ENCODE assay signal across 19 cellular contexts in genomic region chr16:56941856-56942331, GRCh38. TPM values are rescaled to one million over a fixed set of nuclear protein-coding genes. Genes with fewer than 3 reads are reported as not detected.
A peak's percentile ranks its signal among the peaks of the same experiment; 100 is the strongest.
DNase-seq lines count a peak whose midpoint lies in the region; ATAC-seq and TF ChIP-seq lines count a peak whose summit lies in the region.
"Had no signal": no experiment of that assay in that cellular context is flagged by ENCODE, and none has a peak within 500 bp of the region (broad histone marks: within the 10 kb centered on the region; RNA-seq: fewer than 3 reads in every experiment).

No MANE protein-coding gene starts in this region.

- TF ChIP-seq CTCF in spleen (IDR thresholded peaks at IDR 0.05 in 8 of 11, conservative IDR thresholded peaks at IDR 0.05 in 3 of 11): no peak

- CTCF ChIA-PET in activated naive CD4-positive, alpha-beta T cell treated with anti-CD3 and anti-CD28 coated beads, Interleukin-2, amount 10 ng/mL, durations not matched to agents 7 days and 5 days (lab: Charles Lee): interaction anchor here (0.6 to 1.5 kb wide), 4 partner anchors 9 to 244 kb away, joined by 3 to 6 read pairs (median 4); partner anchors contain the start of genes CETP, PSME3IP1 and RSPRY1

- TF ChIP-seq POLR2A in GM19099 (IDR thresholded peaks at IDR 0.05; ENCODE audit: extremely low read depth, insufficient read length, low read depth) (peak; percentile 33), spleen (IDR thresholded peaks at IDR 0.05) (no peak)

- H3K27me3 ChIP-seq in spleen (replicated peaks in 1 of 7): no peaks in the 10 kb centered on the region
- H3K27me3 ChIP-seq: foreskin keratinocyte, left lung had no signal

- intact Hi-C loops in spleen (cut with DNase I; ENCODE audit: low total_unique reads): no loop called here

- no peaks in the 10 kb centered on the region for H3K9me3 ChIP-seq in spleen
- H3K9me3 ChIP-seq: left lung, thoracic aorta had no signal

- H3K36me3 Mint-ChIP-seq in activated naive CD4-positive, alpha-beta T cell treated with anti-CD3 and anti-CD28 coated beads, Interleukin-2, amount 10 ng/mL, durations not matched to agents 7 days and 5 days: peaks cover 68% of the 10 kb centered on the region
- peaks cover 99% of the 10 kb centered on the region for H3K36me3 Mint-ChIP-seq in activated T-helper 17 cell treated with anti-CD3 and anti-CD28 coated beads, Interleukin-2, amount 50 U/mL, for 72 hours (ENCODE audit: low read depth)

- DNase-seq in activated naive CD4-positive, alpha-beta T cell treated with anti-CD3 and anti-CD28 coated beads, Interleukin-2, amount 10 ng/mL, durations not matched to agents 7 days and 5 days: no peak
- DNase-seq in activated naive CD4-positive, alpha-beta T cell treated with Interleukin-2 at 50 U/mL for 16 hours: no peak
- DNase-seq in spleen (peak; percentile 25), GF-D8 (lab: John Stamatoyannopoulos, UW) (no peak), HPDE6-E6E7 (ENCODE audit: extremely low spot score) (no peak), cortex of kidney (lab: John Stamatoyannopoulos, UW) (no peak)
- DNase-seq: effector memory CD4-positive, alpha-beta T cell; foreskin keratinocyte; HFFc6; immature natural killer cell; left lung; NCI-H1105 treated with DMSO at 0.1 percent for 48 hours; NCI-H2081; NCI-H82; SHP77 had no signal

- H3K4me1 Mint-ChIP-seq in activated naive CD4-positive, alpha-beta T cell treated with anti-CD3 and anti-CD28 coated beads, Interleukin-2, amount 10 ng/mL, durations not matched to agents 7 days and 5 days: peaks cover 60% of the 10 kb centered on the region
- peaks cover 59% of the 10 kb centered on the region for H3K4me1 Mint-ChIP-seq in activated T-helper 17 cell treated with anti-CD3 and anti-CD28 coated beads, Interleukin-2, amount 50 U/mL, for 72 hours

- ATAC-seq in activated T-helper 17 cell treated with anti-CD3 and anti-CD28 coated beads, Interleukin-2, amount 50 U/mL, for 72 hours (replicated peaks): no peak
- ATAC-seq: foreskin keratinocyte, left lung had no signal

- no peaks in the 10 kb centered on the region for H3K27me3 Mint-ChIP-seq in activated naive CD4-positive, alpha-beta T cell treated with anti-CD3 and anti-CD28 coated beads, Interleukin-2, amount 10 ng/mL, durations not matched to agents 7 days and 5 days
- no peaks in the 10 kb centered on the region for H3K27me3 Mint-ChIP-seq in activated T-helper 17 cell treated with anti-CD3 and anti-CD28 coated beads, Interleukin-2, amount 50 U/mL, for 72 hours

- H3K4me3 ChIP-seq in spleen: no peak overlapping the region
- H3K4me3 ChIP-seq: left lung, thoracic aorta had no signal

- WGBS in spleen, 5 donors: 66 to 80% (median 74%) methylated on average over 9 of the region's 9 CpGs

- H3K27ac Mint-ChIP-seq in activated naive CD4-positive, alpha-beta T cell treated with anti-CD3 and anti-CD28 coated beads, Interleukin-2, amount 10 ng/mL, durations not matched to agents 7 days and 5 days: peak overlapping the region; percentile 42
- H3K27ac Mint-ChIP-seq in activated T-helper 17 cell treated with anti-CD3 and anti-CD28 coated beads, Interleukin-2, amount 50 U/mL, for 72 hours: peak overlapping the region; percentile 50

- H3K36me3 ChIP-seq in spleen: peaks cover 10 to 100% (median 95%) of the 10 kb centered on the region in 6 donors

- H3K4me3 Mint-ChIP-seq in activated naive CD4-positive, alpha-beta T cell treated with anti-CD3 and anti-CD28 coated beads, Interleukin-2, amount 10 ng/mL, durations not matched to agents 7 days and 5 days: no peak overlapping the region
- peak overlapping the region; percentile 72 for H3K4me3 Mint-ChIP-seq in activated T-helper 17 cell treated with anti-CD3 and anti-CD28 coated beads, Interleukin-2, amount 50 U/mL, for 72 hours
- H3K4me3 Mint-ChIP-seq: HFFc6, immature natural killer cell had no signal

- H3K4me1 ChIP-seq in spleen: peaks cover 11 to 90% (median 63%) of the 10 kb centered on the region in 6 donors

- peak overlapping the region in 4 of 8 donors; percentile 2 to 61 (median 20) for H3K27ac ChIP-seq in spleen
- H3K27ac ChIP-seq: foreskin keratinocyte, left lung, thoracic aorta had no signal

- no peaks in the 10 kb centered on the region for H3K9me3 Mint-ChIP-seq in activated naive CD4-positive, alpha-beta T cell treated with anti-CD3 and anti-CD28 coated beads, Interleukin-2, amount 10 ng/mL, durations not matched to agents 7 days and 5 days
- H3K9me3 Mint-ChIP-seq in activated T-helper 17 cell treated with anti-CD3 and anti-CD28 coated beads, Interleukin-2, amount 50 U/mL, for 72 hours: no peaks in the 10 kb centered on the region
- H3K9me3 Mint-ChIP-seq: HFFc6, immature natural killer cell had no signal

RNA-seq across cellular contexts. Expression of gene HERPUD1, which starts 10.0 kb away (rescaled TPM):
- total RNA-seq in activated T-helper 17 cell treated with anti-CD3 and anti-CD28 coated beads, Interleukin-2, amount 50 U/mL, for 72 hours: 100 to 1,000 TPM; 162 to 186 TPM
- 100 to 1,000 TPM; 162 to 370 (median 205) TPM for total RNA-seq in spleen
- 100 to 1,000 TPM in 1 of 3 donors, 10 to 100 TPM in 2; 84.1 to 105 (median 92.5) TPM for polyA plus RNA-seq in spleen

RNA-seq across cellular contexts. Expression of gene CETP, which starts 19.9 kb away (rescaled TPM):
- not detected for total RNA-seq in activated T-helper 17 cell treated with anti-CD3 and anti-CD28 coated beads, Interleukin-2, amount 50 U/mL, for 72 hours
- total RNA-seq in spleen: 10 to 100 TPM; 15.4 to 73.8 (median 34.5) TPM
- polyA plus RNA-seq in spleen: 10 to 100 TPM in 1 of 3 donors, 1 to 10 TPM in 2; 7.6 to 13.8 (median 9.8) TPM
- total RNA-seq: foreskin keratinocyte, HFFc6, thoracic aorta had no signal
- polyA plus RNA-seq: foreskin keratinocyte, neural cell had no signal

RNA-seq across cellular contexts. Expression of gene NLRC5, which starts 47.5 kb away (rescaled TPM):
- total RNA-seq in activated T-helper 17 cell treated with anti-CD3 and anti-CD28 coated beads, Interleukin-2, amount 50 U/mL, for 72 hours: 100 to 1,000 TPM; 182 to 219 TPM
- 100 to 1,000 TPM; 206 to 401 (median 237) TPM for total RNA-seq in spleen
- polyA plus RNA-seq in spleen: 100 to 1,000 TPM in 2 of 3 donors, 10 to 100 TPM in 1; 52.0 to 175 (median 161) TPM
- polyA plus RNA-seq: neural cell had no signal

Comparison
In these comparisons a context has a peak if more than half of its experiments do, and no peak if none do; other contexts are left out.
1. RNA of gene CETP, which starts 19.9 kb away (total RNA-seq): 15.4 to 73.8 TPM in spleen; not detected in activated T-helper 17 cell treated with anti-CD3 and anti-CD28 coated beads, Interleukin-2, amount 50 U/mL, for 72 hours; every median in the first group is over 10 times any median in the second.